ENCODE assay signal across 17 cellular contexts in genomic region chr14:89340782-89341181, GRCh38.
A peak's percentile ranks its signal among the peaks of the same experiment; 100 is the strongest.
DNase-seq lines count a peak whose midpoint lies in the region; ATAC-seq and TF ChIP-seq lines count a peak whose summit lies in the region.
"Had no signal": no experiment of that assay in that cellular context is flagged by ENCODE, and none has a peak within 500 bp of the region (broad histone marks: within the 10 kb centered on the region; RNA-seq: fewer than 3 reads in every experiment).

No MANE protein-coding gene starts in this region.

- in situ Hi-C loops in transverse colon (cut with MboI; ENCODE audit: low pct_ligation_motif_present in 1 of 4, low pct_unique_long_range_greater_than_20kb in 1 of 4, low sequenced_read_pairs in 3 of 4): no loop called here

- H3K36me3 ChIP-seq in mesendoderm (ENCODE audit: control insufficient read depth, insufficient read depth, low read length) (no peaks in the 10 kb centered on the region), transverse colon (no peaks in the 10 kb centered on the region)

- H3K27me3 ChIP-seq in mesendoderm (ENCODE audit: insufficient read depth, low read length, poor library complexity) (no peaks in the 10 kb centered on the region), transverse colon (no peaks in the 10 kb centered on the region)

- no peak overlapping the region for H2BK120ac ChIP-seq in mesendoderm (ENCODE audit: low read depth, low read length)

- H3K79me1 ChIP-seq in mesendoderm (ENCODE audit: low read length): peaks cover 3% of the 10 kb centered on the region

- no peak overlapping the region for H4K8ac ChIP-seq in mesendoderm (ENCODE audit: low read depth, low read length)

- peak overlapping the region; percentile 39 for H2AK5ac ChIP-seq in mesendoderm (ENCODE audit: low read length)

- whole genome bisulfite sequencing in mesendoderm (ENCODE audit: extremely low coverage, insufficient coverage, low lambda C conversion rate): no CpG with 5 or more reads among the region's 7 CpGs
- 33 to 74% methylated on average over 1 to 7 of the region's 7 CpGs for WGBS in transverse colon (ENCODE audit: low coverage in 1 of 2), 2 donors

- TF ChIP-seq CTCF in transverse colon (IDR thresholded peaks at IDR 0.05): no peak

- H3K36me3 Mint-ChIP-seq in activated naive CD8-positive, alpha-beta T cell treated with anti-CD3 and anti-CD28 coated beads, Interleukin-2, amount 50 U/mL, for 24 hours (ENCODE audit: low read depth): peaks cover 27% of the 10 kb centered on the region
- H3K36me3 Mint-ChIP-seq in activated naive CD8-positive, alpha-beta T cell treated with anti-CD3 and anti-CD28 coated beads for 36 hours: peaks cover 37% of the 10 kb centered on the region
- H3K36me3 Mint-ChIP-seq in activated T-helper 1 cell treated with anti-CD3 and anti-CD28 coated beads, Interleukin-12 subunit alpha, Interleukin-12 subunit beta, Interleukin-2, Interleukin-4 antibody, amounts not matched to agents 30 ng/mL and 10 ng/mL and 1 ng/mL, durations not matched to agents 14 hours and 24 hours and 36 hours (ENCODE audit: low read depth): peaks cover 14% of the 10 kb centered on the region

- no peak overlapping the region for H3K4me2 ChIP-seq in mesendoderm (ENCODE audit: low read length)

- H2BK5ac ChIP-seq in mesendoderm (ENCODE audit: low read length): no peak overlapping the region

- intact Hi-C loops in activated T-helper 1 cell treated with anti-CD3 and anti-CD28 coated beads, Interleukin-12 subunit alpha, Interleukin-12 subunit beta, Interleukin-2, Interleukin-4 antibody, amounts not matched to agents 30 ng/mL and 10 ng/mL and 1 ng/mL, durations not matched to agents 14 hours and 24 hours and 36 hours (cut with micrococcal nuclease): no loop called here
- intact Hi-C loops in transverse colon (cut with DNase I; ENCODE audit: low total_unique reads): no loop called here

- no peak for DNase-seq in activated naive CD8-positive, alpha-beta T cell treated with anti-CD3 and anti-CD28 coated beads, Interleukin-2, amount 50 U/mL, for 24 hours
- no peak for DNase-seq in activated naive CD8-positive, alpha-beta T cell treated with anti-CD3 and anti-CD28 coated beads for 36 hours
- no peak for DNase-seq in activated T-helper 1 cell treated with anti-CD3 and anti-CD28 coated beads, Interleukin-12 subunit alpha, Interleukin-12 subunit beta, Interleukin-2, Interleukin-4 antibody, amounts not matched to agents 30 ng/mL and 10 ng/mL and 1 ng/mL, durations not matched to agents 14 hours and 24 hours and 36 hours (ENCODE audit: low spot score)
- DNase-seq in mesendoderm: no peak
- DNase-seq in transverse colon: no peak
- DNase-seq: ACHN; activated naive CD4-positive, alpha-beta T cell; naive thymus-derived CD4-positive, alpha-beta T cell; NCI-H187 treated with DMSO at 0.1 percent for 48 hours; NCI-H446 treated with DMSO at 0.1 percent for 48 hours; SIG-M5; T-helper 2 cell had no signal

- no peak for TF ChIP-seq EP300 in transverse colon (IDR thresholded peaks at IDR 0.05; ENCODE audit: low read depth)

- H3K27ac ChIP-seq in mesendoderm (ENCODE audit: low read depth, low read length) (no peak overlapping the region), transverse colon (peak overlapping the region; percentile 7 to 45 (median 36))
- H3K27ac ChIP-seq: epithelial cell of prostate had no signal

- no peak overlapping the region for H3K9ac ChIP-seq in mesendoderm (ENCODE audit: low read length)

- no peak for TF ChIP-seq POLR2A in transverse colon (IDR thresholded peaks at IDR 0.05)
- TF ChIP-seq POLR2A in GM18505 (IDR thresholded peaks at IDR 0.05; ENCODE audit: borderline replicate concordance, extremely low read depth, insufficient read depth, insufficient read length): no peak

- H4K5ac ChIP-seq in mesendoderm (ENCODE audit: low read length): no peak overlapping the region

- no peaks in the 10 kb centered on the region for H3K9me3 ChIP-seq in transverse colon

- no peak for ATAC-seq in activated naive CD8-positive, alpha-beta T cell treated with anti-CD3 and anti-CD28 coated beads, Interleukin-2, amount 50 U/mL, for 24 hours
- ATAC-seq in HG02884 (IDR thresholded peaks at IDR 0.05; ENCODE audit: unreplicated experiment) (no peak), GM18505 (IDR thresholded peaks at IDR 0.05; ENCODE audit: unreplicated experiment) (no peak), GM21515 (IDR thresholded peaks at IDR 0.05; ENCODE audit: unreplicated experiment) (no peak)
- ATAC-seq: naive thymus-derived CD4-positive, alpha-beta T cell had no signal

- H3K4ac ChIP-seq in mesendoderm (ENCODE audit: low read depth, low read length): no peak overlapping the region

- no peak overlapping the region for H3K4me3 Mint-ChIP-seq in activated naive CD8-positive, alpha-beta T cell treated with anti-CD3 and anti-CD28 coated beads, Interleukin-2, amount 50 U/mL, for 24 hours
- no peak overlapping the region for H3K4me3 Mint-ChIP-seq in activated naive CD8-positive, alpha-beta T cell treated with anti-CD3 and anti-CD28 coated beads for 36 hours
- H3K4me3 Mint-ChIP-seq in activated T-helper 1 cell treated with anti-CD3 and anti-CD28 coated beads, Interleukin-12 subunit alpha, Interleukin-12 subunit beta, Interleukin-2, Interleukin-4 antibody, amounts not matched to agents 30 ng/mL and 10 ng/mL and 1 ng/mL, durations not matched to agents 14 hours and 24 hours and 36 hours: no peak overlapping the region
- H3K4me3 Mint-ChIP-seq: stimulated activated naive CD8-positive, alpha-beta T cell treated with anti-CD3 and anti-CD28 coated beads, Interleukin-15, Interleukin-2, amounts not matched to agents 100 ng/mL and 50 ng/mL, for 24 hours had no signal

- H3K4me1 Mint-ChIP-seq in activated naive CD8-positive, alpha-beta T cell treated with anti-CD3 and anti-CD28 coated beads, Interleukin-2, amount 50 U/mL, for 24 hours: peaks cover 46% of the 10 kb centered on the region
- H3K4me1 Mint-ChIP-seq in activated naive CD8-positive, alpha-beta T cell treated with anti-CD3 and anti-CD28 coated beads for 36 hours: peaks cover 35% of the 10 kb centered on the region
- H3K4me1 Mint-ChIP-seq in activated T-helper 1 cell treated with anti-CD3 and anti-CD28 coated beads, Interleukin-12 subunit alpha, Interleukin-12 subunit beta, Interleukin-2, Interleukin-4 antibody, amounts not matched to agents 30 ng/mL and 10 ng/mL and 1 ng/mL, durations not matched to agents 14 hours and 24 hours and 36 hours (ENCODE audit: low read depth): peaks cover 30% of the 10 kb centered on the region

- H3K23ac ChIP-seq in mesendoderm (ENCODE audit: low read length): no peak overlapping the region

- no peaks in the 10 kb centered on the region for H3K27me3 Mint-ChIP-seq in activated naive CD8-positive, alpha-beta T cell treated with anti-CD3 and anti-CD28 coated beads, Interleukin-2, amount 50 U/mL, for 24 hours
- no peaks in the 10 kb centered on the region for H3K27me3 Mint-ChIP-seq in activated naive CD8-positive, alpha-beta T cell treated with anti-CD3 and anti-CD28 coated beads for 36 hours
- H3K27me3 Mint-ChIP-seq in activated T-helper 1 cell treated with anti-CD3 and anti-CD28 coated beads, Interleukin-12 subunit alpha, Interleukin-12 subunit beta, Interleukin-2, Interleukin-4 antibody, amounts not matched to agents 30 ng/mL and 10 ng/mL and 1 ng/mL, durations not matched to agents 14 hours and 24 hours and 36 hours (ENCODE audit: insufficient read depth): no peaks in the 10 kb centered on the region
- H3K27me3 Mint-ChIP-seq: naive thymus-derived CD4-positive, alpha-beta T cell; stimulated activated naive CD8-positive, alpha-beta T cell treated with anti-CD3 and anti-CD28 coated beads, Interleukin-15, Interleukin-2, amounts not matched to agents 100 ng/mL and 50 ng/mL, for 24 hours had no signal

- H3K18ac ChIP-seq in mesendoderm (ENCODE audit: low read length): peak overlapping the region; percentile 35

- H2BK15ac ChIP-seq in mesendoderm (replicated peaks; ENCODE audit: low read depth): no peak overlapping the region

- peaks cover 22% of the 10 kb centered on the region for H3K4me1 ChIP-seq in mesendoderm (ENCODE audit: control insufficient read depth, low read depth, low read length)
- peaks cover 0 to 44% (median 27%) of the 10 kb centered on the region in 4 donors for H3K4me1 ChIP-seq in transverse colon

- no peak overlapping the region for H3K56ac ChIP-seq in mesendoderm (ENCODE audit: low read length)

- H3K27ac Mint-ChIP-seq in activated naive CD8-positive, alpha-beta T cell treated with anti-CD3 and anti-CD28 coated beads, Interleukin-2, amount 50 U/mL, for 24 hours: peak overlapping the region; percentile 3
- no peak overlapping the region for H3K27ac Mint-ChIP-seq in activated naive CD8-positive, alpha-beta T cell treated with anti-CD3 and anti-CD28 coated beads for 36 hours
- H3K27ac Mint-ChIP-seq in activated T-helper 1 cell treated with anti-CD3 and anti-CD28 coated beads, Interleukin-12 subunit alpha, Interleukin-12 subunit beta, Interleukin-2, Interleukin-4 antibody, amounts not matched to agents 30 ng/mL and 10 ng/mL and 1 ng/mL, durations not matched to agents 14 hours and 24 hours and 36 hours: peak overlapping the region; percentile 50
- H3K27ac Mint-ChIP-seq: stimulated activated naive CD8-positive, alpha-beta T cell treated with anti-CD3 and anti-CD28 coated beads, Interleukin-15, Interleukin-2, amounts not matched to agents 100 ng/mL and 50 ng/mL, for 24 hours had no signal

- no peak overlapping the region for H3K4me3 ChIP-seq in mesendoderm (ENCODE audit: low read length)
- H3K4me3 ChIP-seq in transverse colon: no peak overlapping the region

- no peaks in the 10 kb centered on the region for H3K9me3 Mint-ChIP-seq in activated naive CD8-positive, alpha-beta T cell treated with anti-CD3 and anti-CD28 coated beads, Interleukin-2, amount 50 U/mL, for 24 hours
- no peaks in the 10 kb centered on the region for H3K9me3 Mint-ChIP-seq in activated naive CD8-positive, alpha-beta T cell treated with anti-CD3 and anti-CD28 coated beads for 36 hours
- H3K9me3 Mint-ChIP-seq in activated T-helper 1 cell treated with anti-CD3 and anti-CD28 coated beads, Interleukin-12 subunit alpha, Interleukin-12 subunit beta, Interleukin-2, Interleukin-4 antibody, amounts not matched to agents 30 ng/mL and 10 ng/mL and 1 ng/mL, durations not matched to agents 14 hours and 24 hours and 36 hours: no peaks in the 10 kb centered on the region
- H3K9me3 Mint-ChIP-seq: naive thymus-derived CD4-positive, alpha-beta T cell; stimulated activated naive CD8-positive, alpha-beta T cell treated with anti-CD3 and anti-CD28 coated beads, Interleukin-15, Interleukin-2, amounts not matched to agents 100 ng/mL and 50 ng/mL, for 24 hours had no signal

- peaks cover 12% of the 10 kb centered on the region for H3K79me2 ChIP-seq in mesendoderm (ENCODE audit: control insufficient read depth, insufficient read depth, low read length)
